In the genomic region with DNA sequence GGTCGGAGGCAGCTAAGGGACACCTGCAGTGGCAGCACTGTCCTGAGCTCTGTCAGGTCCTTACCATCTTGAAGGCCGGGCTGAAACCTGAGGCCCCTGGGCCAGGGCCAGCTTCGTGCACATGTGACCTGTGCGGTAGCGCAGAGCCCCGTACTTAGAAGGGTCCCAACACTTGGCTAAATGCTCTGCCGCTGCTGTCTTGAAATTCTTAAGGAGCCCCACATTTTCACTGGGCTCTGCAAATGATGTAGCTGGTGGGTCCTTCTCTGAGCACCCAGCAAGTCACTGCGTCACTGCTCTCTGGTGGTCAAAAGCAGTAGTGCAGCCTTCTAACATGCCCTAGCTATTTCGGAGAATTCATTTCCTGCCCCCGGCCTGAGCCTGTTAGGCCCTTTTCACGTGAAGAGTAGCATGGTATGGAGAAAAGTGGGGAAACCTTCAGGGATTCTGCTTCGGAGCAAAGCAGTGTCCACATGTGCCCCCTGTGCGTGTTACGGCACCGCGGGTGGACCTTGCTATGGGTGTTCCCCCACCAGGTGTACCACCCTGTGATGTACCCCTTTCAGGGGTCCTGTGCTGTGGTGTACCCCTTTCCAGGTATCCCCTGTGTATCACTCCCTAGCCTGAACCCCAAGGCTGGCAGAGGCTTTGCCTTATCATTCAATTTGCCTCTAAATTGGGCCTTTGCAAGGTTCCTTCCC, we compare ENCODE assay signal across 8 cellular contexts.
DNase-seq lines count a peak whose midpoint lies in the region; ATAC-seq and TF ChIP-seq lines count a peak whose summit lies in the region.

No MANE protein-coding gene starts in this region.

- TF ChIP-seq CTCF in C4-2B (conservative IDR thresholded peaks at IDR 0.05) (peak; percentile 95), NB4 (IDR thresholded peaks at IDR 0.05; ENCODE audit: low read depth, low read length) (peak; percentile 99), astrocyte of the spinal cord (IDR thresholded peaks at IDR 0.05; ENCODE audit: low read depth, low read length) (peak; percentile 95)

- H3K9me3 ChIP-seq in iPS DF 6.9 (ENCODE audit: control insufficient read depth, insufficient read depth, low read length), result no peaks in the 10 kb centered on the region

- H3K27ac ChIP-seq in C4-2B, result no peak overlapping the region; the same call in 1 of the 2 replicates
- no peak overlapping the region for H3K27ac ChIP-seq in iPS DF 6.9 (ENCODE audit: low read length)

- no peak for TF ChIP-seq POLR2A in NB4 (IDR thresholded peaks at IDR 0.05; ENCODE audit: extremely low read depth, insufficient read length)

- WGBS in iPS DF 6.9 (ENCODE audit: insufficient coverage, insufficient read length), result no CpG with 5 or more reads among the region's 16 CpGs

- no peak overlapping the region for H3K4me3 ChIP-seq in NB4 (ENCODE audit: low read depth, low read length)
- no peak overlapping the region for H3K4me3 ChIP-seq in astrocyte of the spinal cord (ENCODE audit: low read depth, low read length)
- H3K4me3 ChIP-seq in iPS DF 6.9 (ENCODE audit: low read length), result no peak overlapping the region

- peaks cover 7% of the 10 kb centered on the region for H3K4me1 ChIP-seq in iPS DF 6.9 (ENCODE audit: control insufficient read depth, insufficient read depth, low read length)

- DNase-seq in NB4 (ENCODE audit: low read depth), result peak; percentile 86
- DNase-seq in T-helper 9 cell, result peak; percentile 54
- DNase-seq in astrocyte of the spinal cord (ENCODE audit: low read depth, low spot score), result peak; percentile 67
- DNase-seq in iPS DF 6.9 (ENCODE audit: low read depth, low spot score), result peak; percentile 93
- DNase-seq in smooth muscle cell of the brain vasculature (ENCODE audit: low read depth, low spot score), result peak; percentile 36

- in situ Hi-C loops in astrocyte of the spinal cord (cut with HindIII; ENCODE audit: low sequenced_read_pairs), result no loop called here

- H3K36me3 ChIP-seq in iPS DF 6.9 (ENCODE audit: control insufficient read depth, insufficient read depth, low read length), result no peaks in the 10 kb centered on the region

- ATAC-seq in GM19463 (IDR thresholded peaks at IDR 0.05; ENCODE audit: unreplicated experiment), result peak; percentile 58
- ATAC-seq in GM18502 (IDR thresholded peaks at IDR 0.05; ENCODE audit: poor library complexity, unreplicated experiment), result no peak

- no peaks in the 10 kb centered on the region for H3K27me3 ChIP-seq in iPS DF 6.9 (ENCODE audit: control insufficient read depth, insufficient read depth, low read length)

Comparison
In these comparisons a context has a peak if more than half of its experiments do, and no peak if none do; other contexts are left out.
1. DNase-seq: peak in every context shown above with its lines; median percentile 93 in iPS DF 6.9; 86 in NB4; 67 in astrocyte of the spinal cord; 54 in T-helper 9 cell; 36 in smooth muscle cell of the brain vasculature.